23 cellular contexts compared by ENCODE assay signal in genomic region chr3:149021830-149022229, GRCh38. TPM values are rescaled to one million over a fixed set of nuclear protein-coding genes. Genes with fewer than 3 reads are reported as not detected.
DNase-seq lines count a peak whose midpoint lies in the region; ATAC-seq and TF ChIP-seq lines count a peak whose summit lies in the region.
"Had no signal": no experiment of that assay in that cellular context is flagged by ENCODE, and none has a peak within 500 bp of the region (broad histone marks: within the 10 kb centered on the region; RNA-seq: fewer than 3 reads in every experiment).

No MANE protein-coding gene starts in this region.

- H3K9ac ChIP-seq in HUES64 (ENCODE audit: low read depth, low read length): no peak overlapping the region
- H3K9ac ChIP-seq: BLaER1, SK-N-SH had no signal

- no peak overlapping the region for H3K27ac ChIP-seq in CD8-positive, alpha-beta memory T cell (ENCODE audit: low read depth, low read length)
- H3K27ac ChIP-seq in HUES64 (ENCODE audit: low read depth, low read length): peak overlapping the region; percentile 51; the same call in 1 of the 2 replicates
- peak overlapping the region in 3 of 4 donors; percentile 13 to 30 (median 17) for H3K27ac ChIP-seq in sigmoid colon
- H3K27ac ChIP-seq: BLaER1 had no signal

- POLR2A ChIA-PET in CD8-positive, alpha-beta memory T cell (lab: Charles Lee): no interaction called here

- no peaks in the 10 kb centered on the region for H3K9me3 ChIP-seq in CD8-positive, alpha-beta memory T cell (ENCODE audit: low read length)
- H3K9me3 ChIP-seq in HUES64 (ENCODE audit: insufficient read depth, low read depth, low read length) (peaks cover 16% of the 10 kb centered on the region), sigmoid colon (no peaks in the 10 kb centered on the region)

- H3K4me1 Mint-ChIP-seq in CD8-positive, alpha-beta memory T cell: peaks cover 41 to 52% (median 43%) of the 10 kb centered on the region in 3 donors

- WGBS in HUES64: 60% methylated on average over 1 of the region's 1 CpG
- 69 to 71% methylated on average over 1 of the region's 1 CpG for WGBS in sigmoid colon, 2 donors

- H3K36me3 Mint-ChIP-seq in CD8-positive, alpha-beta memory T cell: peaks cover 15 to 74% (median 18%) of the 10 kb centered on the region in 3 donors

- no peak for TF ChIP-seq EP300 in sigmoid colon (IDR thresholded peaks at IDR 0.05)

- H3K4me1 ChIP-seq in CD8-positive, alpha-beta memory T cell (ENCODE audit: insufficient read depth, low read length): no peaks in the 10 kb centered on the region
- H3K4me1 ChIP-seq in HUES64 (ENCODE audit: insufficient read depth, low read length) (peaks cover 34% of the 10 kb centered on the region), sigmoid colon (peaks cover 0 to 66% (median 54%) of the 10 kb centered on the region in 4 donors)
- H3K4me1 ChIP-seq: BLaER1 had no signal

- H3K9me3 Mint-ChIP-seq in CD8-positive, alpha-beta memory T cell: peaks cover 0 to 8% (median 0%) of the 10 kb centered on the region in 5 donors

- CTCF ChIA-PET in CD8-positive, alpha-beta memory T cell (lab: Charles Lee): interaction anchor here (0.6 to 2.1 kb wide), 3 partner anchors 33 to 66 kb away, joined by 3 to 5 read pairs (median 3); no protein-coding TSS in a partner anchor

- H3K27ac Mint-ChIP-seq in CD8-positive, alpha-beta memory T cell: peak overlapping the region in 7 of 8 donors; percentile 22 to 93 (median 49)

- TF ChIP-seq CTCF in sigmoid colon (IDR thresholded peaks at IDR 0.05): no peak

- DNase-seq in CD8-positive, alpha-beta memory T cell: no peak
- DNase-seq in iPS-NIHi11 (ENCODE audit: low spot score) (peak; percentile 13), sigmoid colon (no peak), NOMO-1 treated with DMSO at 0.1 percent for 48 hours (lab: John Stamatoyannopoulos, UW; ENCODE audit: unreplicated experiment) (no peak)
- DNase-seq: CD4-positive, CD25-positive, alpha-beta regulatory T cell; COR-L47; DMS53; IMR-90; KG1; MG63; NCI-H1694; NCI-H2081; NCI-H226; NCI-H510A; NCI-H69; SK-N-SH; SW 1271 had no signal

- ATAC-seq in HG02870 (IDR thresholded peaks at IDR 0.05; ENCODE audit: unreplicated experiment) (no peak), HG02588 (IDR thresholded peaks at IDR 0.05; ENCODE audit: unreplicated experiment) (no peak)
- ATAC-seq: GM12878, Panc1 had no signal

- intact Hi-C loops in sigmoid colon (cut with DNase I): no loop called here

- no peak for TF ChIP-seq POLR2A in sigmoid colon (IDR thresholded peaks at IDR 0.05)

- H3K4me3 ChIP-seq in CD8-positive, alpha-beta memory T cell (ENCODE audit: low read length): no peak overlapping the region
- no peak overlapping the region for H3K4me3 ChIP-seq in HUES64 (ENCODE audit: low read length)
- no peak overlapping the region for H3K4me3 ChIP-seq in sigmoid colon
- H3K4me3 ChIP-seq: BLaER1, GM12878, MG63 had no signal

- peak overlapping the region in 1 of 7 donors; percentile 3 for H3K4me3 Mint-ChIP-seq in CD8-positive, alpha-beta memory T cell
- H3K4me3 Mint-ChIP-seq: CD4-positive, CD25-positive, alpha-beta regulatory T cell had no signal

- H3K27me3 Mint-ChIP-seq in CD8-positive, alpha-beta memory T cell: peaks cover 0 to 1% of the 10 kb centered on the region in 2 donors
- H3K27me3 Mint-ChIP-seq: CD4-positive, CD25-positive, alpha-beta regulatory T cell had no signal

- H3K36me3 ChIP-seq in CD8-positive, alpha-beta memory T cell (ENCODE audit: insufficient read depth, low read length): peaks cover 12% of the 10 kb centered on the region
- H3K36me3 ChIP-seq in HUES64 (ENCODE audit: insufficient read depth, low read length) (peaks cover 34% of the 10 kb centered on the region), sigmoid colon (peaks cover 0 to 71% (median 32%) of the 10 kb centered on the region in 4 donors)

- H3K27me3 ChIP-seq in CD8-positive, alpha-beta memory T cell (ENCODE audit: insufficient read depth, low read length, poor library complexity, severe bottlenecking): no peaks in the 10 kb centered on the region
- no peaks in the 10 kb centered on the region for H3K27me3 ChIP-seq in HUES64 (ENCODE audit: insufficient read depth, low read length)
- no peaks in the 10 kb centered on the region for H3K27me3 ChIP-seq in sigmoid colon
- H3K27me3 ChIP-seq: BLaER1, MG63 had no signal

RNA-seq across cellular contexts. Expression of gene GYG1, which starts 30.5 kb away (rescaled TPM):
- total RNA-seq in CD8-positive, alpha-beta memory T cell: 10 to 100 TPM; 31.9 to 35.0 TPM
- polyA plus RNA-seq in CD8-positive, alpha-beta memory T cell: 78.3 TPM
- polyA plus RNA-seq in HUES64 (2013, experiment 1 of 2): 37.7 TPM
- polyA plus RNA-seq in HUES64 (2013, experiment 2 of 2): 36.0 TPM
- total RNA-seq in sigmoid colon: 100 to 1,000 TPM; 142 to 213 (median 186) TPM
- 10 to 100 TPM; 31.8 to 36.0 (median 34.7) TPM for polyA plus RNA-seq in sigmoid colon
